ENCODE assay signal across 26 cellular contexts in the genomic region with DNA sequence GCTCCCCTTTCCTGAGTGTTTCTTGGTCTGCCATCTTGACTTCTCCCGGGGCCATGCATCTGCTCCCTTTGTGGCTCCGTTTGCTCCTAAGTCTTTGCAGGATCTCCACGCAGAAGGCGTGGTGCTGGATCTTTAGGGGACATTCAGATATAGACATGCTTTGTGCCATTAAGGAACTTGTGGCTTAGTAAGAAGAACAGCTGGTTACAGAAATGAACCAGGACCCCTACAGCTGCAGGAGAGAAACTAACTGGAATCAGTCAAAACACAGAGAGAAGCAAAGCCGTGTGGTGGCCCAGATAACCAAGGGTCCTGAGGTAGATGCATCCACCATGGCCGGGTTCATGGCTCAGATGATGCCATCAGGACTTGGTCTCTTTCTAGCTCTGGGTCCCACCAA.
"Had no signal": no experiment of that assay in that cellular context is flagged by ENCODE, and none has a peak within 500 bp of the region (broad histone marks: within the 10 kb centered on the region; RNA-seq: fewer than 3 reads in every experiment).

No MANE protein-coding gene starts in this region.

- H3K4me3 Mint-ChIP-seq: activated CD8-positive, alpha-beta T cell treated with anti-CD3 and anti-CD28 coated beads for 36 hours; activated naive CD4-positive, alpha-beta T cell treated with anti-CD3 and anti-CD28 coated beads, Interleukin-2, amount 10 ng/mL, durations not matched to agents 7 days and 5 days; activated naive CD8-positive, alpha-beta T cell treated with anti-CD3 and anti-CD28 coated beads for 36 hours; activated T-cell treated with anti-CD3 and anti-CD28 coated beads, Interleukin-2, amount 50 U/mL, for 4 hours had no signal

- H3K9me3 Mint-ChIP-seq: activated CD8-positive, alpha-beta T cell treated with anti-CD3 and anti-CD28 coated beads for 36 hours; activated naive CD4-positive, alpha-beta T cell treated with anti-CD3 and anti-CD28 coated beads, Interleukin-2, amount 10 ng/mL, durations not matched to agents 7 days and 5 days; activated naive CD8-positive, alpha-beta T cell treated with anti-CD3 and anti-CD28 coated beads for 36 hours; activated T-cell treated with anti-CD3 and anti-CD28 coated beads, Interleukin-2, amount 50 U/mL, for 4 hours had no signal

- H3K36me3 Mint-ChIP-seq: activated naive CD4-positive, alpha-beta T cell treated with anti-CD3 and anti-CD28 coated beads, Interleukin-2, amount 10 ng/mL, durations not matched to agents 7 days and 5 days had no signal

- H3K27ac ChIP-seq: SJSA1 had no signal

- FAIRE-seq: colon, RCC 7860 had no signal

- H3K9me3 ChIP-seq: SJSA1 had no signal

- H3K4me3 ChIP-seq: SJSA1 had no signal

- ATAC-seq: activated CD4-positive, CD25-positive, alpha-beta regulatory T cell treated with anti-CD3 and anti-CD28 coated beads, Interleukin-2, amount 50 U/mL, for 24 hours; activated CD8-positive, alpha-beta T cell treated with anti-CD3 and anti-CD28 coated beads for 36 hours; activated T-cell treated with anti-CD3 and anti-CD28 coated beads, Interleukin-2, amount 50 U/mL, for 4 hours; SK-N-SH treated with all-trans-retinoic acid at 6 μM for 48 hours had no signal

- H3K27ac Mint-ChIP-seq: activated CD8-positive, alpha-beta T cell treated with anti-CD3 and anti-CD28 coated beads for 36 hours; activated naive CD4-positive, alpha-beta T cell treated with anti-CD3 and anti-CD28 coated beads, Interleukin-2, amount 10 ng/mL, durations not matched to agents 7 days and 5 days; activated naive CD8-positive, alpha-beta T cell treated with anti-CD3 and anti-CD28 coated beads for 36 hours had no signal

- DNase-seq: activated CD4-positive, alpha-beta T cell treated with anti-CD3 and anti-CD28 coated beads for 4 hours; activated CD8-positive, alpha-beta T cell treated with anti-CD3 and anti-CD28 coated beads for 36 hours; activated gamma-delta T cell treated with Interleukin-2 at 50 U/mL for 16 hours; activated naive CD4-positive, alpha-beta T cell treated with anti-CD3 and anti-CD28 coated beads, Interleukin-2, amount 10 ng/mL, durations not matched to agents 7 days and 5 days; activated naive CD8-positive, alpha-beta T cell treated with anti-CD3 and anti-CD28 coated beads for 36 hours; activated T-cell treated with anti-CD3 and anti-CD28 coated beads, Interleukin-2, amount 50 U/mL, for 4 hours; anterior cingulate cortex; cerebellar nuclear complex; Kasumi-1; NCI-H1092; NCI-H1417; NCI-H1694; NCI-H2107; NCI-H345; NCI-H510A; NCI-H526 treated with DMSO at 0.1 percent for 48 hours; NCI-H82; NK-92 treated with Interleukin-12 subunit alpha and Interleukin-12 subunit beta, amount 100 ng/mL, for 24 hours; PC-3; SHP77; SW 1271 had no signal

- H3K27me3 Mint-ChIP-seq: activated CD8-positive, alpha-beta T cell treated with anti-CD3 and anti-CD28 coated beads for 36 hours; activated naive CD8-positive, alpha-beta T cell treated with anti-CD3 and anti-CD28 coated beads for 36 hours had no signal

- H3K27me3 ChIP-seq: SJSA1 had no signal

- H3K36me3 ChIP-seq: SJSA1 had no signal
